8 cellular contexts compared by ENCODE assay signal in genomic region chr9:129460323-129461261, GRCh38.
DNase-seq lines count a peak whose midpoint lies in the region; FAIRE-seq and TF ChIP-seq lines count a peak whose summit lies in the region.

No MANE protein-coding gene starts in this region.

- peaks cover 3 to 23% (median 19%) of the 10 kb centered on the region in 4 experiments for H3K4me1 ChIP-seq in H1 (replicated peaks in 1 of 4; ENCODE audit: control insufficient read depth in 3 of 4, insufficient read depth in 4 of 4, low read length in 3 of 4)
- H3K4me1 ChIP-seq in mesenchymal stem cell (ENCODE audit: control insufficient read depth, insufficient read depth, low read depth, low read length): peaks cover 40% of the 10 kb centered on the region

- CTCF ChIA-PET in H1 (lab: Charles Lee; ENCODE audit: partially characterized antibody): interaction anchor here (0.6 to 4.8 kb wide), 9 partner anchors 15 to 293 kb away, joined by 3 to 27 read pairs (median 4); no protein-coding TSS in a partner anchor

- H4K20me1 ChIP-seq in H1 (replicated peaks in 1 of 2; ENCODE audit: control insufficient read depth in 1 of 2, insufficient read depth in 2 of 2, low read length in 2 of 2): peaks cover 0 to 4% of the 10 kb centered on the region in 2 experiments

- peak overlapping the region; percentile 20 for H4K91ac ChIP-seq in H1 (replicated peaks; ENCODE audit: insufficient read length, low read length)
- peak overlapping the region; percentile 100 for H4K91ac ChIP-seq in mesenchymal stem cell (ENCODE audit: low read length)

- H3K79me1 ChIP-seq in H1 (ENCODE audit: low read depth, low read length) (no peaks in the 10 kb centered on the region), mesenchymal stem cell (replicated peaks; ENCODE audit: low read length, poor library complexity, severe bottlenecking) (no peaks in the 10 kb centered on the region)

- H3K56ac ChIP-seq in H1 (replicated peaks; ENCODE audit: insufficient read length, low read depth, low read length): no peak overlapping the region

- no peak overlapping the region for H2BK20ac ChIP-seq in H1 (ENCODE audit: low read length)

- H3K9ac ChIP-seq in H1 (replicated peaks in 1 of 4; ENCODE audit: extremely low read depth in 1 of 4, low read depth in 3 of 4, low read length in 3 of 4) (peak overlapping the region; percentile 15 to 77 (median 66); a peak in 6 of 7 replicates), mesenchymal stem cell (ENCODE audit: low read length) (peak overlapping the region; percentile 100)

- DNase-seq in AG08396 (ENCODE audit: low spot score) (peak; percentile 99), HS-27A (ENCODE audit: low read depth) (peak; percentile 92), NOMO-1 (lab: John Stamatoyannopoulos, UW; ENCODE audit: unreplicated experiment in 2 of 2) (peak; percentile 94 to 95), H1 (ENCODE audit: low read depth in 1 of 2, low spot score in 2 of 2) (peak; percentile 57 to 83), mesenchymal stem cell (peak; percentile 99)
- DNase-seq in activated CD8-positive, alpha-beta memory T cell treated with anti-CD3 and anti-CD28 coated beads, Interleukin-2, amount 50 U/mL, for 1 hour (ENCODE audit: extremely low read depth): peak; percentile 82
- DNase-seq in stimulated activated CD4-positive, alpha-beta T cell treated with anti-CD3 and anti-CD28 coated beads, TNF-alpha, amount 100 ng/mL, for 48 hours (ENCODE audit: low read depth in 3 of 3): peak; percentile 83 to 90 (median 84)

- H4K8ac ChIP-seq in H1 (ENCODE audit: extremely low read depth, insufficient read depth, low read length) (peak overlapping the region; percentile 93), mesenchymal stem cell (ENCODE audit: low read length) (peak overlapping the region; percentile 99)

- H3K27ac ChIP-seq in H1 (ENCODE audit: low read depth, low read length): peak overlapping the region; percentile 60; the same call in 1 of the 2 replicates
- peak overlapping the region; percentile 97 for H3K27ac ChIP-seq in mesenchymal stem cell (ENCODE audit: low read length, poor library complexity, severe bottlenecking)

- H3K4ac ChIP-seq in H1 (replicated peaks; ENCODE audit: insufficient read length, low read depth, low read length) (peak overlapping the region; percentile 75), mesenchymal stem cell (ENCODE audit: low read depth in 1 of 2, low read length in 2 of 2) (peak overlapping the region; percentile 99)

- H3K4me3 ChIP-seq in H1 (ENCODE audit: extremely low read depth in 1 of 4, insufficient read depth in 2 of 4, low read depth in 3 of 4, low read length in 4 of 4) (peak overlapping the region; percentile 27 to 67 (median 56)), mesenchymal stem cell (ENCODE audit: insufficient read depth in 1 of 2, low read depth in 1 of 2, low read length in 2 of 2) (peak overlapping the region in 1 of 2 experiments; percentile 71)

- H3K9me3 ChIP-seq in H1 (ENCODE audit: insufficient read depth in 2 of 2, low read depth in 1 of 2, low read length in 1 of 2) (no peaks in the 10 kb centered on the region), mesenchymal stem cell (ENCODE audit: control insufficient read depth, low read length) (no peaks in the 10 kb centered on the region)

- H3K4me2 ChIP-seq in H1 (ENCODE audit: insufficient read depth in 1 of 2, low read depth in 2 of 2, low read length in 2 of 2): peak overlapping the region; percentile 62 to 89
- H3K4me2 ChIP-seq in mesenchymal stem cell (ENCODE audit: low read length, poor library complexity, severe bottlenecking): peak overlapping the region; percentile 73

- WGBS in H1 (ENCODE audit: extremely low coverage in 1 of 2, insufficient coverage in 1 of 2, insufficient read length in 1 of 2, insufficient replicate concordance in 2 of 2, low coverage in 1 of 2, low lambda C conversion rate in 2 of 2, missing lambda C conversion rate in 1 of 2), 2 experiments: 2% methylated on average over 44 of the region's 51 CpGs; no CpG with 5 or more reads in 1 of the 2 experiments
- under 1% methylated on average over 38 of the region's 51 CpGs for WGBS in mesenchymal stem cell

- no peaks in the 10 kb centered on the region for H3K79me2 ChIP-seq in H1 (ENCODE audit: control insufficient read depth in 1 of 2, insufficient read depth in 2 of 2, low read length in 2 of 2)

- H2AK5ac ChIP-seq in H1 (ENCODE audit: low read depth, low read length) (no peak overlapping the region), mesenchymal stem cell (ENCODE audit: low read length, severe bottlenecking) (peak overlapping the region; percentile 96)

- no peak overlapping the region; the same call in 1 of the 2 replicates for H2AFZ ChIP-seq in H1 (ENCODE audit: low read length)
- no peak overlapping the region for H2AFZ ChIP-seq in mesenchymal stem cell (ENCODE audit: low read depth, low read length)

- TF ChIP-seq RAD21 in H1 (IDR thresholded peaks at IDR 0.05 in 1 of 2, conservative IDR thresholded peaks at IDR 0.05 in 1 of 2; ENCODE audit: low read depth in 2 of 2, low read length in 2 of 2): peak in 1 of 2 experiments; percentile 17; a peak in 1 of 4 replicates

- H3K18ac ChIP-seq in H1 (ENCODE audit: extremely low read depth, low read length) (peak overlapping the region; percentile 41; the same call in 1 of the 2 replicates), mesenchymal stem cell (ENCODE audit: low read depth in 1 of 2, low read length in 2 of 2) (peak overlapping the region; percentile 92 to 99)

- H2BK120ac ChIP-seq in H1 (replicated peaks; ENCODE audit: low read depth, low read length): peak overlapping the region; percentile 47
- H2BK120ac ChIP-seq in mesenchymal stem cell (ENCODE audit: low read depth, low read length): peak overlapping the region; percentile 99

- H3K14ac ChIP-seq in H1 (ENCODE audit: insufficient read length) (peak overlapping the region; percentile 21), mesenchymal stem cell (ENCODE audit: low read length in 2 of 2) (peak overlapping the region in 1 of 2 experiments; percentile 72)

- FAIRE-seq in H1 (lab: Jason Lieb, UNC): no peak

- H3K23ac ChIP-seq in H1 (ENCODE audit: insufficient read length): no peak overlapping the region
- peak overlapping the region; percentile 20 to 91 for H3K23ac ChIP-seq in mesenchymal stem cell (ENCODE audit: low read length in 2 of 2)

- H3K27me3 ChIP-seq in H1 (replicated peaks in 1 of 4; ENCODE audit: control insufficient read depth in 3 of 4, extremely low read depth in 1 of 4, insufficient read depth in 3 of 4, low read length in 3 of 4) (peaks cover 0 to 16% (median 8%) of the 10 kb centered on the region in 4 experiments; a peak in 5 of 7 replicates), mesenchymal stem cell (ENCODE audit: control insufficient read depth in 1 of 2, insufficient read depth in 1 of 2, low read length in 2 of 2) (no peaks in the 10 kb centered on the region)

- H2BK15ac ChIP-seq in H1 (ENCODE audit: low read length) (no peak overlapping the region), mesenchymal stem cell (ENCODE audit: low read depth, poor library complexity, severe bottlenecking) (peak overlapping the region; percentile 99)

- H3K36me3 ChIP-seq in H1 (ENCODE audit: control insufficient read depth in 2 of 4, insufficient read depth in 4 of 4, low read length in 3 of 4) (no peaks in the 10 kb centered on the region), mesenchymal stem cell (ENCODE audit: control insufficient read depth in 1 of 2, insufficient read depth in 2 of 2, low read depth in 1 of 2, low read length in 2 of 2) (no peaks in the 10 kb centered on the region)

- peak overlapping the region; percentile 61 for H4K5ac ChIP-seq in H1 (ENCODE audit: insufficient read length, low read depth, low read length)

- POLR2A ChIA-PET in H1 (lab: Charles Lee; ENCODE audit: partially characterized antibody): interaction anchor here (0.6 to 4.2 kb wide), 21 partner anchors 10 to 293 kb away, joined by 3 to 27 read pairs (median 4); partner anchors contain the start of gene IER5L

- peak in 1 of 2 experiments; percentile 3; a peak in 1 of 3 replicates for TF ChIP-seq EP300 in H1 (IDR thresholded peaks at IDR 0.05; ENCODE audit: borderline replicate concordance in 1 of 2, low read depth in 2 of 2, low read length in 2 of 2)

- H2BK12ac ChIP-seq in H1 (ENCODE audit: low read depth, low read length) (peak overlapping the region; percentile 68), mesenchymal stem cell (ENCODE audit: low read length in 2 of 2) (peak overlapping the region; percentile 78 to 95)

- TF ChIP-seq POLR2A in GM19193 (IDR thresholded peaks at IDR 0.05; ENCODE audit: extremely low read depth, insufficient read depth, insufficient read length) (peak; percentile 76), H1 (IDR thresholded peaks at IDR 0.05; ENCODE audit: control extremely low read depth in 1 of 2, low read depth in 2 of 2, low read length in 2 of 2) (peak in 1 of 2 experiments; percentile 43; a peak in 1 of 3 replicates)

- TF ChIP-seq CTCF in H1 (IDR thresholded peaks at IDR 0.05; ENCODE audit: control extremely low read depth in 1 of 3, insufficient read depth in 1 of 3, low read depth in 1 of 3, low read length in 3 of 3): peak in 1 of 3 experiments; percentile 3; a peak in 2 of 4 replicates

- H3K23me2 ChIP-seq in H1 (ENCODE audit: low read depth, low read length): peaks cover 16% of the 10 kb centered on the region; the same call in 1 of the 2 replicates

- H2BK5ac ChIP-seq in H1 (ENCODE audit: low read depth, low read length) (peak overlapping the region; percentile 41; the same call in 1 of the 2 replicates), mesenchymal stem cell (ENCODE audit: low read depth, low read length, poor library complexity, severe bottlenecking) (peak overlapping the region; percentile 98)

TF ChIP-seq in H1, 55 proteins besides CTCF, POLR2A, EP300 and RAD21 (continues in another document):
- TF ChIP-seq TBP (IDR thresholded peaks at IDR 0.05; ENCODE audit: low read depth, low read length) (no peak), KDM4A (IDR thresholded peaks at IDR 0.05; ENCODE audit: low read depth, low read length, severe bottlenecking) (peak; percentile 83), SIRT6 (IDR thresholded peaks at IDR 0.05; ENCODE audit: low read length) (no peak), EZH2 (IDR thresholded peaks at IDR 0.05; ENCODE audit: low read depth, low read length, severe bottlenecking) (no peak), SRF (IDR thresholded peaks at IDR 0.05; ENCODE audit: low read depth, low read length) (no peak), TEAD4 (IDR thresholded peaks at IDR 0.05; ENCODE audit: low read depth, low read length) (no peak), RNF2 (IDR thresholded peaks at IDR 0.05; ENCODE audit: borderline replicate concordance, low read depth, low read length, missing control alignments, poor library complexity, severe bottlenecking) (no peak), SP2 (IDR thresholded peaks at IDR 0.05; ENCODE audit: low read length) (no peak), JUND (IDR thresholded peaks at IDR 0.05; ENCODE audit: low read length) (no peak)
